ENCODE assay signal across 3 cellular contexts in genomic region chr6:754202-754601, GRCh38.
"Had no signal": no experiment of that assay in that cellular context is flagged by ENCODE, and none has a peak within 500 bp of the region (broad histone marks: within the 10 kb centered on the region; RNA-seq: fewer than 3 reads in every experiment).

No MANE protein-coding gene starts in this region.

- ATAC-seq: GM23338 had no signal

- H3K4me3 ChIP-seq: GM23338 had no signal

- DNase-seq: H9, HCEC 1CT had no signal
